Comparison of ENCODE assay signal across 11 cellular contexts in the genomic region with DNA sequence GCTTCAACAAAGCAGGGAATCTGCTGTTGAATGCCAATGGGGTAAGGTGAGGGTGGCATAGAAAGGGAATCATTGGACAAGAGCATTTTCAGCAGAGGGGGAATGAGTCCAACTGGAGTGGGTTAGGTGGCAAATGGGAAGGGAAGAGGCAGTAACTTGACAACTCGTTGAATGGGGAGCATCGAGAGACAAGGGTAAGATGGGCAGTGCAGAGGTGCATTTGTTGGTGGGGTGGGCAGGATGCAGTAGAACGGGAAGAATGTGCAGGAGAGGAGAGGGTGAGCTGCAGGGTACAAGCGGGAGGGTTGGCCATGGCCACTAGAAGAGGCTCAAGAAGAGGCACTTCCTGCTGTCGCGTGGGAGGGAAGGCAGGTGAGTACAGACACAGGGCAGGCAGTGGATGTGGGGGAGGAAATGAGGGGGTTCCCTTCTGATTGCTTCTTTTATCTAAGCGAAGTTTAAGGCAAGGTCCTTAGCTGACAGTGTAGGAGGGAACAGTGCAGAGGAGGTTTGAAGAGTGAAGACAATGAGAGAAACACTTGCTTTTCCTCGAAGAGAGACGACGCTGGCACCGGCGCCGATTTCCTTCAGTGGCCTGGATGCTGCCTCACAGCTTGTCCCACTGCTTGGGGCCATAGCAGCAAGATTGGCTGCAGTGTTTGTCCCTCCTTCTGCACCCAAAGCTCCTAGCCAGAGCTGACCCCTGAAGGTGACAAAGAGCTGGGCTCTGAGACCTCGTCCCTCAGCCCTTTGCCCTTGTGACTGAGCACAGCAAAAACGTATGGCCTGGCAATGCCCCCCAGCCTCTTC. TPM values are rescaled to one million over a fixed set of nuclear protein-coding genes. Genes with fewer than 3 reads are reported as not detected.
DNase-seq lines count a peak whose midpoint lies in the region; ATAC-seq and TF ChIP-seq lines count a peak whose summit lies in the region.
"Had no signal": no experiment of that assay in that cellular context is flagged by ENCODE, and none has a peak within 500 bp of the region (broad histone marks: within the 10 kb centered on the region; RNA-seq: fewer than 3 reads in every experiment).

No MANE protein-coding gene starts in this region.

- TF ChIP-seq CTCF in OCI-LY1 (IDR thresholded peaks at IDR 0.05; ENCODE audit: low read length) (no peak), brain (conservative IDR thresholded peaks at IDR 0.05) (no peak)

- peak; percentile 71 for DNase-seq in activated effector memory CD4-positive, alpha-beta T cell treated with anti-CD3 and anti-CD28 coated beads, Interleukin-2, amount 50 U/mL, for 16 hours
- no peak for DNase-seq in activated effector memory CD4-positive, alpha-beta T cell treated with Interleukin-2 at 50 U/mL for 16 hours
- DNase-seq in stimulated activated naive CD8-positive, alpha-beta T cell treated with anti-CD3 and anti-CD28 coated beads, Interleukin-15, Interleukin-2, amounts not matched to agents 100 U/mL and 50 U/mL, for 24 hours = peak; percentile 26
- DNase-seq in effector memory CD4-positive, alpha-beta T cell = no peak
- no peak for DNase-seq in inferior parietal cortex (ENCODE audit: extremely low spot score)
- DNase-seq: pancreas had no signal

- no peaks in the 10 kb centered on the region for H3K9me3 ChIP-seq in OCI-LY1 (ENCODE audit: low read length)
- H3K9me3 ChIP-seq in effector memory CD4-positive, alpha-beta T cell (ENCODE audit: control insufficient read depth, low read length) = no peaks in the 10 kb centered on the region
- H3K9me3 ChIP-seq: gastroesophageal sphincter, pancreas, transverse colon had no signal

- H4K20me1 ChIP-seq in OCI-LY1 (ENCODE audit: insufficient read depth, low read length) = no peaks in the 10 kb centered on the region

- no peaks in the 10 kb centered on the region for H3K36me3 Mint-ChIP-seq in brain

- peak overlapping the region; percentile 25 for H3K4me3 ChIP-seq in OCI-LY1 (ENCODE audit: low read depth, low read length, poor library complexity, severe bottlenecking)
- H3K4me3 ChIP-seq in effector memory CD4-positive, alpha-beta T cell (ENCODE audit: insufficient read depth, low read depth, low read length, poor library complexity, severe bottlenecking) = no peak overlapping the region
- H3K4me3 ChIP-seq: gastroesophageal sphincter, pancreas, transverse colon had no signal

- no peaks in the 10 kb centered on the region for H3F3A ChIP-seq in OCI-LY1 (ENCODE audit: insufficient read depth, low read length)

- H3K9me3 Mint-ChIP-seq in brain = peaks cover 0 to 3% (median 0%) of the 10 kb centered on the region in 5 experiments

- ATAC-seq in stimulated activated naive CD8-positive, alpha-beta T cell treated with anti-CD3 and anti-CD28 coated beads, Interleukin-15, Interleukin-2, amounts not matched to agents 100 U/mL and 50 U/mL, for 24 hours = no peak
- ATAC-seq in GM21576 (IDR thresholded peaks at IDR 0.05; ENCODE audit: unreplicated experiment) = no peak

- no peaks in the 10 kb centered on the region for H3K27me3 ChIP-seq in OCI-LY1 (ENCODE audit: insufficient read depth, low read length)
- no peaks in the 10 kb centered on the region for H3K27me3 ChIP-seq in effector memory CD4-positive, alpha-beta T cell (replicated peaks; ENCODE audit: control insufficient read depth, insufficient read depth, low read length, poor library complexity, severe bottlenecking)
- H3K27me3 ChIP-seq: pancreas, transverse colon had no signal

- H2AFZ ChIP-seq in OCI-LY1 (ENCODE audit: low read length) = no peak overlapping the region

- H3K4me1 Mint-ChIP-seq in brain = peaks cover 75% of the 10 kb centered on the region

- H3K27ac ChIP-seq in OCI-LY1 (ENCODE audit: low read depth, low read length, poor library complexity, severe bottlenecking) = peak overlapping the region; percentile 91
- H3K27ac ChIP-seq in effector memory CD4-positive, alpha-beta T cell (ENCODE audit: insufficient read depth, low read length, poor library complexity, severe bottlenecking) = no peak overlapping the region
- H3K27ac ChIP-seq: gastroesophageal sphincter, pancreas, transverse colon had no signal

- peaks cover 57% of the 10 kb centered on the region for H3K4me1 ChIP-seq in OCI-LY1 (ENCODE audit: insufficient read depth, low read length, severe bottlenecking)
- peaks cover 48% of the 10 kb centered on the region for H3K4me1 ChIP-seq in effector memory CD4-positive, alpha-beta T cell (ENCODE audit: control insufficient read depth, insufficient read depth, low read length, poor library complexity, severe bottlenecking)

- peak overlapping the region in 3 of 5 experiments; percentile 1 to 45 (median 33) for H3K27ac Mint-ChIP-seq in brain

- H3K9me2 ChIP-seq in OCI-LY1 (ENCODE audit: low read depth, low read length) = no peaks in the 10 kb centered on the region

- H3K36me3 ChIP-seq in OCI-LY1 (ENCODE audit: insufficient read depth, low read length) = no peaks in the 10 kb centered on the region; the same call in 1 of the 2 replicates
- H3K36me3 ChIP-seq in effector memory CD4-positive, alpha-beta T cell (ENCODE audit: control insufficient read depth, insufficient read depth, low read length) = no peaks in the 10 kb centered on the region
- H3K36me3 ChIP-seq: gastroesophageal sphincter, pancreas, transverse colon had no signal

- peaks cover 3% of the 10 kb centered on the region for H3K27me3 Mint-ChIP-seq in brain

- H3K4me2 ChIP-seq in OCI-LY1 (ENCODE audit: low read length) = peak overlapping the region; percentile 42

- H3K4me3 Mint-ChIP-seq in brain = peak overlapping the region in 1 of 5 experiments; percentile 61

- H3K79me2 ChIP-seq in OCI-LY1 (ENCODE audit: insufficient read depth, low read length) = no peaks in the 10 kb centered on the region

- H3K9ac ChIP-seq in OCI-LY1 (ENCODE audit: low read length) = peak overlapping the region; percentile 11; the same call in 1 of the 2 replicates

RNA-seq across cellular contexts. Expression of a gene that starts 3.2 kb away (rescaled TPM):
- 0.59 TPM for polyA plus RNA-seq in brain (ENCODE audit: insufficient read depth, low read depth, low replicate concordance)

RNA-seq across cellular contexts. Expression of a gene that starts 40.3 kb away (rescaled TPM):
- polyA plus RNA-seq in brain (ENCODE audit: insufficient read depth, low read depth, low replicate concordance) = 3.4 TPM

Comparison
In these comparisons a context has a peak if more than half of its experiments do, and no peak if none do; other contexts are left out.
1. DNase-seq: peak in activated effector memory CD4-positive, alpha-beta T cell treated with anti-CD3 and anti-CD28 coated beads, Interleukin-2, amount 50 U/mL, for 16 hours (single experiment) and stimulated activated naive CD8-positive, alpha-beta T cell treated with anti-CD3 and anti-CD28 coated beads, Interleukin-15, Interleukin-2, amounts not matched to agents 100 U/mL and 50 U/mL, for 24 hours (single experiment); none in activated effector memory CD4-positive, alpha-beta T cell treated with Interleukin-2 at 50 U/mL for 16 hours (single experiment), effector memory CD4-positive, alpha-beta T cell (0 of 3) and inferior parietal cortex (single experiment).